ENCODE assay signal across 1 cellular context in the genomic region with DNA sequence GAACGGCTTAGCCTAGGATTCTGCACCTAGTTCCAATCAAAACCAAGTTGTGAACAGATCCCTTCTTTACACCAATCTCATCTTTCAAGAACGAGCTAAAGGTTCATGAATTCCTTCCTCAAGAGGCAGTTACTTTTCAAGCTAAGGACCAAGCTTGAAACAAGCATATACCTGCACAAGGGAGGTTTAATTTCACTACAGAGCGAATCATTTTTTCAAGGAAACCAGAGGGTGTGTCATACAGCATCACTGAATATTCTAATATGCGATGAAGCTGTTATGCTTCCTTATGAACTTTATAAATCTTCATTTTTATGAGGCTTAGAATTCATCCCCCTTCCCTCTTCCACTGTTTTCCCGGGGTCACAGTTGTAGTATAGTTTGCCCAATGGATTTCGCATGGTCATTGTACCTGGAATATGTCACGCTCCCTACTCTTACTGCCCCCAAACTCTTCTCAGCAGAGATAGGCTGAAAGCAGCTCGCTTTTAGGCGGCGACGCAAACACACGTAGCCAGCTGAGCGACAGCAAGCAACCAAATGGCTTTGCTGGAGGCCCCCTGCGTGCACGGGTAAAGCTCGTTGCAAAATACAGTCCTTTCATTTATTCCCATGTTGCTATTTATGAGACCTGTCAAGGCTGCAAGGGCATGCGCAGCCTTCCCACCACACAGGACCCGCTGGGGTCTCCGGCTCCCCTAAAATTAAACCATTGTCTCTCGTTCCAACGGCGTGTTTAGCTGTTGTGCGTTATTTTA.
A peak's percentile ranks its signal among the peaks of the same experiment; 100 is the strongest.
TF ChIP-seq lines count a peak whose summit lies in the region.

No MANE protein-coding gene starts in this region.

TF ChIP-seq in K562, 482 proteins besides CTCF, POLR2A, EP300 and RAD21 (continued from another document and continues in another):
- TF ChIP-seq, protein P1, sequence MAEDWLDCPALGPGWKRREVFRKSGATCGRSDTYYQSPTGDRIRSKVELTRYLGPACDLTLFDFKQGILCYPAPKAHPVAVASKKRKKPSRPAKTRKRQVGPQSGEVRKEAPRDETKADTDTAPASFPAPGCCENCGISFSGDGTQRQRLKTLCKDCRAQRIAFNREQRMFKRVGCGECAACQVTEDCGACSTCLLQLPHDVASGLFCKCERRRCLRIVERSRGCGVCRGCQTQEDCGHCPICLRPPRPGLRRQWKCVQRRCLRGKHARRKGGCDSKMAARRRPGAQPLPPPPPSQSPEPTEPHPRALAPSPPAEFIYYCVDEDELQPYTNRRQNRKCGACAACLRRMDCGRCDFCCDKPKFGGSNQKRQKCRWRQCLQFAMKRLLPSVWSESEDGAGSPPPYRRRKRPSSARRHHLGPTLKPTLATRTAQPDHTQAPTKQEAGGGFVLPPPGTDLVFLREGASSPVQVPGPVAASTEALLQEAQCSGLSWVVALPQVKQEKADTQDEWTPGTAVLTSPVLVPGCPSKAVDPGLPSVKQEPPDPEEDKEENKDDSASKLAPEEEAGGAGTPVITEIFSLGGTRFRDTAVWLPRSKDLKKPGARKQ (CRISPR knock-in tag; IDR thresholded peaks at IDR 0.05), result no peak
- TF ChIP-seq NCOA2 (IDR thresholded peaks at IDR 0.05; ENCODE audit: partially characterized antibody in 2 of 2), result no peak
- peak; percentile 81 for TF ChIP-seq HCFC1 (IDR thresholded peaks at IDR 0.05; ENCODE audit: low read depth, low read length)
- TF ChIP-seq ZFP30 (CRISPR knock-in tag; IDR thresholded peaks at IDR 0.05; ENCODE audit: borderline replicate concordance), result no peak
- TF ChIP-seq, protein P2, sequence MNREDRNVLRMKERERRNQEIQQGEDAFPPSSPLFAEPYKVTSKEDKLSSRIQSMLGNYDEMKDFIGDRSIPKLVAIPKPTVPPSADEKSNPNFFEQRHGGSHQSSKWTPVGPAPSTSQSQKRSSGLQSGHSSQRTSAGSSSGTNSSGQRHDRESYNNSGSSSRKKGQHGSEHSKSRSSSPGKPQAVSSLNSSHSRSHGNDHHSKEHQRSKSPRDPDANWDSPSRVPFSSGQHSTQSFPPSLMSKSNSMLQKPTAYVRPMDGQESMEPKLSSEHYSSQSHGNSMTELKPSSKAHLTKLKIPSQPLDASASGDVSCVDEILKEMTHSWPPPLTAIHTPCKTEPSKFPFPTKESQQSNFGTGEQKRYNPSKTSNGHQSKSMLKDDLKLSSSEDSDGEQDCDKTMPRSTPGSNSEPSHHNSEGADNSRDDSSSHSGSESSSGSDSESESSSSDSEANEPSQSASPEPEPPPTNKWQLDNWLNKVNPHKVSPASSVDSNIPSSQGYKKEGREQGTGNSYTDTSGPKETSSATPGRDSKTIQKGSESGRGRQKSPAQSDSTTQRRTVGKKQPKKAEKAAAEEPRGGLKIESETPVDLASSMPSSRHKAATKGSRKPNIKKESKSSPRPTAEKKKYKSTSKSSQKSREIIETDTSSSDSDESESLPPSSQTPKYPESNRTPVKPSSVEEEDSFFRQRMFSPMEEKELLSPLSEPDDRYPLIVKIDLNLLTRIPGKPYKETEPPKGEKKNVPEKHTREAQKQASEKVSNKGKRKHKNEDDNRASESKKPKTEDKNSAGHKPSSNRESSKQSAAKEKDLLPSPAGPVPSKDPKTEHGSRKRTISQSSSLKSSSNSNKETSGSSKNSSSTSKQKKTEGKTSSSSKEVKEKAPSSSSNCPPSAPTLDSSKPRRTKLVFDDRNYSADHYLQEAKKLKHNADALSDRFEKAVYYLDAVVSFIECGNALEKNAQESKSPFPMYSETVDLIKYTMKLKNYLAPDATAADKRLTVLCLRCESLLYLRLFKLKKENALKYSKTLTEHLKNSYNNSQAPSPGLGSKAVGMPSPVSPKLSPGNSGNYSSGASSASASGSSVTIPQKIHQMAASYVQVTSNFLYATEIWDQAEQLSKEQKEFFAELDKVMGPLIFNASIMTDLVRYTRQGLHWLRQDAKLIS (CRISPR knock-in tag; IDR thresholded peaks at IDR 0.05), result 0 out of 2 replicates have a peak, but pooled peaks have one; percentile 43
- TF ChIP-seq, protein P3, sequence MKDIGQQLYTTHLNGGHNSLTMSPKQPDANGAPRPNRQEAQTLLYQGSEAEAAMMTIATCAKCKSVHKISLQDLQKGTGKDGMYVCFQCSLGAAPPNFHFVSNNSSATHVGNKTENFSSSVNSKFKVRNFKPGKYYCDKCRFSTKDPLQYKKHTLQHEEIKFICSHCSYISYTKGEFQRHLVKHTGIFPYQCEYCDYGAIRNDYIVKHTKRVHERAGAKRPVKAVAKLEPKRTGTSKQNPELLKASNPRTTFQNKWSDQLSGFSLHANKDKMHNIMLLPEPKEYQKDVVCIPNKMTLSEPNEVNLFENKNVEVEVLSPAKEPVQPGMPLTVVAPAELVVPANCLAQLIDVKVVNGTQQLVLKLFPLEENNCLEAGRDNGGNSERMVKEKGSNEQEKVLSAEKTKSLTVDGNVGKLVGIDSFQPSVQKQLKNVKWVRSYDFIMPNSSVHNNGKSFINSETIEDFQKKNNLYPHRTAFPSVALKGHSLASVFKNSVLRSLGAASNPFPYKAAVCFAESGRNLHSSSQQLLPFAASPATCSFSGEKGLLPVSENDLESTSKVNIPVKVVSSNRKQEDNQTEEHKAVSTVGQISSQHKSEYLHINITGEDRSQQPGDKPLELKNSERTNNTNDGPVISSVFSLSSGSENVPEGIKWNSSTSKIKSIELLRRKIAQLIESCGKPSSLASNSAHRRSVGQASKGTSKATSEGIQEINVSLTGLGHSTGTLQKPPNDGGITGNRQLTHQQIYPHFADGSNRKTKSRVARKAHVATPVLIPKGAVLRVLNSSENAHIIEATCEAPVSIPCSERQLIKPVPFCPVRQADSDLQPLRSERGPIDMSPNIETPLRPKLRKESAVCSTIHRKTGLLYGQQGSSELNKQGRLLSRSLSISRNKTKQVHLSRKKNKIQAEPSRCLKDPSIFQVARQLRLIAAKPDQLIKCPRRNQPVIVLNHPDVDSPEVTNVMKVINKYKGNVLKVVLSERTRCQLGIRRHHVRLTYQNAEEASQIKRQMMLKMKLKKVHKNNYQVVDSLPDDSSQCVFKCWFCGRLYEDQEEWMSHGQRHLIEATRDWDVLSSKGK (CRISPR knock-in tag; IDR thresholded peaks at IDR 0.05), result no peak
- TF ChIP-seq, protein P4, sequence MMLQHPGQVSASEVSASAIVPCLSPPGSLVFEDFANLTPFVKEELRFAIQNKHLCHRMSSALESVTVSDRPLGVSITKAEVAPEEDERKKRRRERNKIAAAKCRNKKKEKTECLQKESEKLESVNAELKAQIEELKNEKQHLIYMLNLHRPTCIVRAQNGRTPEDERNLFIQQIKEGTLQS (IDR thresholded peaks at IDR 0.05), result no peak
- TF ChIP-seq, protein P4 (CRISPR knock-in tag; conservative IDR thresholded peaks at IDR 0.05), result no peak
- TF ChIP-seq CBFB (CRISPR knock-in tag; IDR thresholded peaks at IDR 0.05), result no peak
- no peak for TF ChIP-seq RBM39 (optimal IDR thresholded peaks at IDR 0.05; ENCODE audit: low read depth, low read length)
- no peak for TF ChIP-seq SNRNP70 (optimal IDR thresholded peaks at IDR 0.05; ENCODE audit: low read depth, low read length)
- no peak for TF ChIP-seq EHMT2 (IDR thresholded peaks at IDR 0.05)
- TF ChIP-seq FOXA3 (CRISPR knock-in tag; conservative IDR thresholded peaks at IDR 0.05 in 1 of 2, IDR thresholded peaks at IDR 0.05 in 1 of 2), result no peak
- no peak for TF ChIP-seq SMAD1 (IDR thresholded peaks at IDR 0.05; ENCODE audit: low read depth, low read length, partially characterized antibody)
- TF ChIP-seq, protein P5, sequence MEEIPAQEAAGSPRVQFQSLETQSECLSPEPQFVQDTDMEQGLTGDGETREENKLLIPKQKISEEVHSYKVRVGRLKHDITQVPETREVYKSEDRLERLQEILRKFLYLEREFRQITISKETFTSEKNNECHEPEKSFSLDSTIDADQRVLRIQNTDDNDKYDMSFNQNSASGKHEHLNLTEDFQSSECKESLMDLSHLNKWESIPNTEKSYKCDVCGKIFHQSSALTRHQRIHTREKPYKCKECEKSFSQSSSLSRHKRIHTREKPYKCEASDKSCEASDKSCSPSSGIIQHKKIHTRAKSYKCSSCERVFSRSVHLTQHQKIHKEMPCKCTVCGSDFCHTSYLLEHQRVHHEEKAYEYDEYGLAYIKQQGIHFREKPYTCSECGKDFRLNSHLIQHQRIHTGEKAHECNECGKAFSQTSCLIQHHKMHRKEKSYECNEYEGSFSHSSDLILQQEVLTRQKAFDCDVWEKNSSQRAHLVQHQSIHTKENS (CRISPR knock-in tag; IDR thresholded peaks at IDR 0.05), result no peak
- TF ChIP-seq, protein P6, sequence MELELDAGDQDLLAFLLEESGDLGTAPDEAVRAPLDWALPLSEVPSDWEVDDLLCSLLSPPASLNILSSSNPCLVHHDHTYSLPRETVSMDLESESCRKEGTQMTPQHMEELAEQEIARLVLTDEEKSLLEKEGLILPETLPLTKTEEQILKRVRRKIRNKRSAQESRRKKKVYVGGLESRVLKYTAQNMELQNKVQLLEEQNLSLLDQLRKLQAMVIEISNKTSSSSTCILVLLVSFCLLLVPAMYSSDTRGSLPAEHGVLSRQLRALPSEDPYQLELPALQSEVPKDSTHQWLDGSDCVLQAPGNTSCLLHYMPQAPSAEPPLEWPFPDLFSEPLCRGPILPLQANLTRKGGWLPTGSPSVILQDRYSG (tag; conservative IDR thresholded peaks at IDR 0.05; ENCODE audit: low read depth), result no peak
- no peak for TF ChIP-seq ZSCAN29 (IDR thresholded peaks at IDR 0.05)
- TF ChIP-seq, protein P7, sequence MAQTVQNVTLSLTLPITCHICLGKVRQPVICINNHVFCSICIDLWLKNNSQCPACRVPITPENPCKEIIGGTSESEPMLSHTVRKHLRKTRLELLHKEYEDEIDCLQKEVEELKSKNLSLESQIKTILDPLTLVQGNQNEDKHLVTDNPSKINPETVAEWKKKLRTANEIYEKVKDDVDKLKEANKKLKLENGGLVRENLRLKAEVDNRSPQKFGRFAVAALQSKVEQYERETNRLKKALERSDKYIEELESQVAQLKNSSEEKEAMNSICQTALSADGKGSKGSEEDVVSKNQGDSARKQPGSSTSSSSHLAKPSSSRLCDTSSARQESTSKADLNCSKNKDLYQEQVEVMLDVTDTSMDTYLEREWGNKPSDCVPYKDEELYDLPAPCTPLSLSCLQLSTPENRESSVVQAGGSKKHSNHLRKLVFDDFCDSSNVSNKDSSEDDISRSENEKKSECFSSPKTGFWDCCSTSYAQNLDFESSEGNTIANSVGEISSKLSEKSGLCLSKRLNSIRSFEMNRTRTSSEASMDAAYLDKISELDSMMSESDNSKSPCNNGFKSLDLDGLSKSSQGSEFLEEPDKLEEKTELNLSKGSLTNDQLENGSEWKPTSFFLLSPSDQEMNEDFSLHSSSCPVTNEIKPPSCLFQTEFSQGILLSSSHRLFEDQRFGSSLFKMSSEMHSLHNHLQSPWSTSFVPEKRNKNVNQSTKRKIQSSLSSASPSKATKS (CRISPR knock-in tag; IDR thresholded peaks at IDR 0.05), result no peak
- TF ChIP-seq ZNF121 (CRISPR knock-in tag; conservative IDR thresholded peaks at IDR 0.05), result no peak
- TF ChIP-seq, protein P8, sequence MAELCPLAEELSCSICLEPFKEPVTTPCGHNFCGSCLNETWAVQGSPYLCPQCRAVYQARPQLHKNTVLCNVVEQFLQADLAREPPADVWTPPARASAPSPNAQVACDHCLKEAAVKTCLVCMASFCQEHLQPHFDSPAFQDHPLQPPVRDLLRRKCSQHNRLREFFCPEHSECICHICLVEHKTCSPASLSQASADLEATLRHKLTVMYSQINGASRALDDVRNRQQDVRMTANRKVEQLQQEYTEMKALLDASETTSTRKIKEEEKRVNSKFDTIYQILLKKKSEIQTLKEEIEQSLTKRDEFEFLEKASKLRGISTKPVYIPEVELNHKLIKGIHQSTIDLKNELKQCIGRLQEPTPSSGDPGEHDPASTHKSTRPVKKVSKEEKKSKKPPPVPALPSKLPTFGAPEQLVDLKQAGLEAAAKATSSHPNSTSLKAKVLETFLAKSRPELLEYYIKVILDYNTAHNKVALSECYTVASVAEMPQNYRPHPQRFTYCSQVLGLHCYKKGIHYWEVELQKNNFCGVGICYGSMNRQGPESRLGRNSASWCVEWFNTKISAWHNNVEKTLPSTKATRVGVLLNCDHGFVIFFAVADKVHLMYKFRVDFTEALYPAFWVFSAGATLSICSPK (IDR thresholded peaks at IDR 0.05; ENCODE audit: borderline replicate concordance), result no peak
- TF ChIP-seq, protein P9, sequence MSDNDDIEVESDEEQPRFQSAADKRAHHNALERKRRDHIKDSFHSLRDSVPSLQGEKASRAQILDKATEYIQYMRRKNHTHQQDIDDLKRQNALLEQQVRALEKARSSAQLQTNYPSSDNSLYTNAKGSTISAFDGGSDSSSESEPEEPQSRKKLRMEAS (CRISPR knock-in tag; IDR thresholded peaks at IDR 0.05), result no peak
- TF ChIP-seq COPS2 (conservative IDR thresholded peaks at IDR 0.05), result no peak
- no peak; the same call in 1 of the 2 replicates for TF ChIP-seq ZC3H4 (CRISPR knock-in tag; IDR thresholded peaks at IDR 0.05; ENCODE audit: borderline replicate concordance)
- TF ChIP-seq, protein P10, sequence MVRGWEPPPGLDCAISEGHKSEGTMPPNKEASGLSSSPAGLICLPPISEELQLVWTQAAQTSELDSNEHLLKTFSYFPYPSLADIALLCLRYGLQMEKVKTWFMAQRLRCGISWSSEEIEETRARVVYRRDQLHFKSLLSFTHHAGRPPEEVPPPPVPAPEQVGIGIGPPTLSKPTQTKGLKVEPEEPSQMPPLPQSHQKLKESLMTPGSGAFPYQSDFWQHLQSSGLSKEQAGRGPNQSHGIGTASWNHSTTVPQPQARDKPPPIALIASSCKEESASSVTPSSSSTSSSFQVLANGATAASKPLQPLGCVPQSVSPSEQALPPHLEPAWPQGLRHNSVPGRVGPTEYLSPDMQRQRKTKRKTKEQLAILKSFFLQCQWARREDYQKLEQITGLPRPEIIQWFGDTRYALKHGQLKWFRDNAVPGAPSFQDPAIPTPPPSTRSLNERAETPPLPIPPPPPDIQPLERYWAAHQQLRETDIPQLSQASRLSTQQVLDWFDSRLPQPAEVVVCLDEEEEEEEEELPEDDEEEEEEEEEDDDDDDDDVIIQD (CRISPR knock-in tag; IDR thresholded peaks at IDR 0.05), result no peak
- 0 out of 2 replicates have a peak, but pooled peaks have one; percentile 49 for TF ChIP-seq HDAC2 (IDR thresholded peaks at IDR 0.05)
- TF ChIP-seq, protein P11, sequence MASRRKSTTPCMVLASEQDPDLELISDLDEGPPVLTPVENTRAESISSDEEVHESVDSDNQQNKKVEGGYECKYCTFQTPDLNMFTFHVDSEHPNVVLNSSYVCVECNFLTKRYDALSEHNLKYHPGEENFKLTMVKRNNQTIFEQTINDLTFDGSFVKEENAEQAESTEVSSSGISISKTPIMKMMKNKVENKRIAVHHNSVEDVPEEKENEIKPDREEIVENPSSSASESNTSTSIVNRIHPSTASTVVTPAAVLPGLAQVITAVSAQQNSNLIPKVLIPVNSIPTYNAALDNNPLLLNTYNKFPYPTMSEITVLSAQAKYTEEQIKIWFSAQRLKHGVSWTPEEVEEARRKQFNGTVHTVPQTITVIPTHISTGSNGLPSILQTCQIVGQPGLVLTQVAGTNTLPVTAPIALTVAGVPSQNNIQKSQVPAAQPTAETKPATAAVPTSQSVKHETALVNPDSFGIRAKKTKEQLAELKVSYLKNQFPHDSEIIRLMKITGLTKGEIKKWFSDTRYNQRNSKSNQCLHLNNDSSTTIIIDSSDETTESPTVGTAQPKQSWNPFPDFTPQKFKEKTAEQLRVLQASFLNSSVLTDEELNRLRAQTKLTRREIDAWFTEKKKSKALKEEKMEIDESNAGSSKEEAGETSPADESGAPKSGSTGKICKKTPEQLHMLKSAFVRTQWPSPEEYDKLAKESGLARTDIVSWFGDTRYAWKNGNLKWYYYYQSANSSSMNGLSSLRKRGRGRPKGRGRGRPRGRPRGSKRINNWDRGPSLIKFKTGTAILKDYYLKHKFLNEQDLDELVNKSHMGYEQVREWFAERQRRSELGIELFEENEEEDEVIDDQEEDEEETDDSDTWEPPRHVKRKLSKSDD (conservative IDR thresholded peaks at IDR 0.05; ENCODE audit: low read length), result no peak
- no peak for TF ChIP-seq XRCC3 (IDR thresholded peaks at IDR 0.05)
- TF ChIP-seq POLR2H (tag; IDR thresholded peaks at IDR 0.05; ENCODE audit: low read depth), result no peak
- TF ChIP-seq NCOA4 (IDR thresholded peaks at IDR 0.05; ENCODE audit: partially characterized antibody), result no peak
- no peak for TF ChIP-seq HIVEP1 (CRISPR knock-in tag; IDR thresholded peaks at IDR 0.05)
- TF ChIP-seq DNMT1 (IDR thresholded peaks at IDR 0.05), result no peak
